In the genomic region with DNA sequence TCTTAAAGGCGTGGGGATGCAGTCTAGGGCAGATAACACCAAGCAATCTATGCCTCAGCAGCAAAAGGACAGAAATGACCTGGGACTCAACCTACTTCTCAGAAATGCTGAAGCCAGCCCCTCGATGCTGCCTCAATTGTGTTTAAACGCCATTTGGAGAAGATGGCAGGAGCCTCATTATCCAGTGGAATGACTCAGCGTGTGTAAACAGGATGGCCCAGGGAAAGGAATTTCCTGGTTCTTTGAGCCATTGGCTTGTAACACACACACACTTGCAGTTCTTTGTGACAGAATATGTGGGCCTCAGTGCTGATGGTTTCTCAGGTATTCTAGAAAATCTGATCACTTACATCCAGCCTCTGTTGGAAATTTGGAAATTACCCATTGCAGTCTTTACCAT, we compare ENCODE assay signal across 1 cellular context.
TF ChIP-seq lines count a peak whose summit lies in the region.

No MANE protein-coding gene starts in this region.

TF ChIP-seq in IMR-90, 13 proteins besides CTCF, POLR2A, EP300 and RAD21:
- TF ChIP-seq CHD1 (IDR thresholded peaks at IDR 0.05; ENCODE audit: low read depth, low read length) (no peak), MAZ (IDR thresholded peaks at IDR 0.05; ENCODE audit: borderline replicate concordance, low read depth, low read length) (no peak), RFX5 (IDR thresholded peaks at IDR 0.05; ENCODE audit: low read depth, low read length) (no peak), CEBPB (IDR thresholded peaks at IDR 0.05; ENCODE audit: low read depth, low read length) (no peak), FOS (IDR thresholded peaks at IDR 0.05; ENCODE audit: low read depth, low read length) (0 out of 2 replicates have a peak, but pooled peaks have one; percentile 38), RCOR1 (IDR thresholded peaks at IDR 0.05; ENCODE audit: insufficient replicate concordance, low read length) (no peak), BHLHE40 (IDR thresholded peaks at IDR 0.05; ENCODE audit: low read depth, low read length) (0 out of 2 replicates have a peak, but pooled peaks have one; percentile 15), SMC3 (IDR thresholded peaks at IDR 0.05; ENCODE audit: low read depth, low read length) (no peak), MXI1 (IDR thresholded peaks at IDR 0.05; ENCODE audit: borderline replicate concordance, low read depth, low read length) (no peak), NFE2L2 (IDR thresholded peaks at IDR 0.05; ENCODE audit: low read depth, low read length) (peak; percentile 68), MAFK (IDR thresholded peaks at IDR 0.05; ENCODE audit: low read depth, low read length) (no peak)
- TF ChIP-seq, protein P1, sequence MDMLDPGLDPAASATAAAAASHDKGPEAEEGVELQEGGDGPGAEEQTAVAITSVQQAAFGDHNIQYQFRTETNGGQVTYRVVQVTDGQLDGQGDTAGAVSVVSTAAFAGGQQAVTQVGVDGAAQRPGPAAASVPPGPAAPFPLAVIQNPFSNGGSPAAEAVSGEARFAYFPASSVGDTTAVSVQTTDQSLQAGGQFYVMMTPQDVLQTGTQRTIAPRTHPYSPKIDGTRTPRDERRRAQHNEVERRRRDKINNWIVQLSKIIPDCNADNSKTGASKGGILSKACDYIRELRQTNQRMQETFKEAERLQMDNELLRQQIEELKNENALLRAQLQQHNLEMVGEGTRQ (IDR thresholded peaks at IDR 0.05; ENCODE audit: low read depth, low read length), result no peak
- TF ChIP-seq, protein P2, sequence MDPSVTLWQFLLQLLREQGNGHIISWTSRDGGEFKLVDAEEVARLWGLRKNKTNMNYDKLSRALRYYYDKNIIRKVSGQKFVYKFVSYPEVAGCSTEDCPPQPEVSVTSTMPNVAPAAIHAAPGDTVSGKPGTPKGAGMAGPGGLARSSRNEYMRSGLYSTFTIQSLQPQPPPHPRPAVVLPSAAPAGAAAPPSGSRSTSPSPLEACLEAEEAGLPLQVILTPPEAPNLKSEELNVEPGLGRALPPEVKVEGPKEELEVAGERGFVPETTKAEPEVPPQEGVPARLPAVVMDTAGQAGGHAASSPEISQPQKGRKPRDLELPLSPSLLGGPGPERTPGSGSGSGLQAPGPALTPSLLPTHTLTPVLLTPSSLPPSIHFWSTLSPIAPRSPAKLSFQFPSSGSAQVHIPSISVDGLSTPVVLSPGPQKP (IDR thresholded peaks at IDR 0.05; ENCODE audit: borderline replicate concordance, low read depth, low read length), result no peak
